Comparison of ENCODE assay signal across 18 cellular contexts in genomic region chr3:48679416-48680380, GRCh38. TPM values are rescaled to one million over a fixed set of nuclear protein-coding genes. Genes with fewer than 3 reads are reported as not detected.
DNase-seq lines count a peak whose midpoint lies in the region; ATAC-seq and TF ChIP-seq lines count a peak whose summit lies in the region.
"Had no signal": no experiment of that assay in that cellular context is flagged by ENCODE, and none has a peak within 500 bp of the region (broad histone marks: within the 10 kb centered on the region; RNA-seq: fewer than 3 reads in every experiment).

No MANE protein-coding gene starts in this region.

- DNase-seq in CD1c-positive myeloid dendritic cell (ENCODE audit: extremely low spot score) (peak; percentile 26), Karpas-422 (peak; percentile 67), foreskin fibroblast (no peak)
- no peak for DNase-seq in activated CD8-positive, alpha-beta T cell treated with anti-CD3 and anti-CD28 coated beads, Interleukin-2, amount 10 ng/mL, durations not matched to agents 7 days and 5 days
- no peak for DNase-seq in effector CD8-positive, alpha-beta T cell (lab: John Stamatoyannopoulos, UW)
- no peak for DNase-seq in activated effector memory CD4-positive, alpha-beta T cell treated with anti-CD3 and anti-CD28 coated beads, Interleukin-2, amount 50 U/mL, for 16 hours
- DNase-seq: activated CD4-positive, alpha-beta T cell treated with anti-CD3 and anti-CD28 coated beads for 36 hours; activated naive CD8-positive, alpha-beta T cell treated with anti-CD3 and anti-CD28 coated beads for 36 hours; brain microvascular endothelial cell; dorsolateral prefrontal cortex; heart left ventricle; HFFc6; NCI-H1417 treated with DMSO at 0.1 percent for 48 hours; NCI-H2171 treated with DMSO at 0.1 percent for 48 hours; NCI-H82; right cardiac atrium had no signal

- peaks cover 37% of the 10 kb centered on the region for H3K4me1 Mint-ChIP-seq in activated CD8-positive, alpha-beta T cell treated with anti-CD3 and anti-CD28 coated beads, Interleukin-2, amount 10 ng/mL, durations not matched to agents 7 days and 5 days (ENCODE audit: low read depth)

- POLR2A ChIA-PET in activated CD8-positive, alpha-beta T cell treated with anti-CD3 and anti-CD28 coated beads, Interleukin-2, amount 10 ng/mL, durations not matched to agents 7 days and 5 days (lab: Charles Lee): no interaction called here

- no peak overlapping the region for H3K9ac ChIP-seq in Karpas-422 (ENCODE audit: low read length)

- no peaks in the 10 kb centered on the region for H3K9me3 ChIP-seq in Karpas-422 (ENCODE audit: low read length)
- H3K9me3 ChIP-seq: esophagus muscularis mucosa, heart left ventricle had no signal

- peak overlapping the region; percentile 10 for H3K27ac Mint-ChIP-seq in activated CD8-positive, alpha-beta T cell treated with anti-CD3 and anti-CD28 coated beads, Interleukin-2, amount 10 ng/mL, durations not matched to agents 7 days and 5 days
- H3K27ac Mint-ChIP-seq: activated CD4-positive, alpha-beta T cell treated with anti-CD3 and anti-CD28 coated beads for 36 hours; HFFc6 had no signal

- H3K79me2 ChIP-seq in Karpas-422 (ENCODE audit: low read length): peaks cover 21% of the 10 kb centered on the region

- H3K36me3 ChIP-seq in Karpas-422 (ENCODE audit: insufficient read depth, low read length): peaks cover 26% of the 10 kb centered on the region

- no peaks in the 10 kb centered on the region for H3K27me3 ChIP-seq in Karpas-422 (ENCODE audit: low read length)
- H3K27me3 ChIP-seq: brain microvascular endothelial cell, dorsolateral prefrontal cortex, esophagus muscularis mucosa, heart left ventricle had no signal

- no peak overlapping the region for H3K27ac ChIP-seq in Karpas-422 (ENCODE audit: low read length)
- H3K27ac ChIP-seq: brain microvascular endothelial cell, esophagus muscularis mucosa, heart left ventricle had no signal

- CTCF ChIA-PET in activated CD8-positive, alpha-beta T cell treated with anti-CD3 and anti-CD28 coated beads, Interleukin-2, amount 10 ng/mL, durations not matched to agents 7 days and 5 days (lab: Charles Lee): no interaction called here

- H3K4me3 ChIP-seq in Karpas-422 (ENCODE audit: low read length) (no peak overlapping the region), foreskin fibroblast (ENCODE audit: low read depth in 1 of 2, low read length in 2 of 2) (no peak overlapping the region)
- H3K4me3 ChIP-seq: dorsolateral prefrontal cortex, esophagus muscularis mucosa, heart left ventricle had no signal

- no peak overlapping the region for H2AFZ ChIP-seq in Karpas-422 (ENCODE audit: low read length)

- H3K27me3 Mint-ChIP-seq in activated CD8-positive, alpha-beta T cell treated with anti-CD3 and anti-CD28 coated beads, Interleukin-2, amount 10 ng/mL, durations not matched to agents 7 days and 5 days (ENCODE audit: low read depth): no peaks in the 10 kb centered on the region
- H3K27me3 Mint-ChIP-seq: activated CD4-positive, alpha-beta T cell treated with anti-CD3 and anti-CD28 coated beads for 36 hours; activated naive CD8-positive, alpha-beta T cell treated with anti-CD3 and anti-CD28 coated beads for 36 hours had no signal

- no peak overlapping the region for H3K4me3 Mint-ChIP-seq in activated CD8-positive, alpha-beta T cell treated with anti-CD3 and anti-CD28 coated beads, Interleukin-2, amount 10 ng/mL, durations not matched to agents 7 days and 5 days
- H3K4me3 Mint-ChIP-seq: activated CD4-positive, alpha-beta T cell treated with anti-CD3 and anti-CD28 coated beads for 36 hours; activated naive CD8-positive, alpha-beta T cell treated with anti-CD3 and anti-CD28 coated beads for 36 hours; HFFc6; T-helper 2 cell treated with Interferon-gamma antibody and Interleukin-4, amounts not matched to agents 5 μg/mL and 100 μg/mL, for 36 hours had no signal

- H3K9me2 ChIP-seq in Karpas-422 (replicated peaks; ENCODE audit: insufficient read depth, low read length): no peaks in the 10 kb centered on the region

- no peak for TF ChIP-seq CTCF in foreskin fibroblast (IDR thresholded peaks at IDR 0.05; ENCODE audit: low read depth, low read length)

- peaks cover 21% of the 10 kb centered on the region for H3K4me1 ChIP-seq in Karpas-422 (ENCODE audit: low read length)

- H3K36me3 Mint-ChIP-seq in activated CD8-positive, alpha-beta T cell treated with anti-CD3 and anti-CD28 coated beads, Interleukin-2, amount 10 ng/mL, durations not matched to agents 7 days and 5 days (ENCODE audit: low read depth): peaks cover 56% of the 10 kb centered on the region

- no peaks in the 10 kb centered on the region for H4K20me1 ChIP-seq in Karpas-422 (ENCODE audit: insufficient read depth, low read depth, low read length)

- H3K9me3 Mint-ChIP-seq in activated CD8-positive, alpha-beta T cell treated with anti-CD3 and anti-CD28 coated beads, Interleukin-2, amount 10 ng/mL, durations not matched to agents 7 days and 5 days (ENCODE audit: insufficient read depth): no peaks in the 10 kb centered on the region
- H3K9me3 Mint-ChIP-seq: activated naive CD8-positive, alpha-beta T cell treated with anti-CD3 and anti-CD28 coated beads for 36 hours; HFFc6; T-helper 2 cell treated with Interferon-gamma antibody and Interleukin-4, amounts not matched to agents 5 μg/mL and 100 μg/mL, for 36 hours had no signal

- H3K4me2 ChIP-seq in Karpas-422 (ENCODE audit: low read depth, low read length, poor library complexity, severe bottlenecking): no peak overlapping the region

- no peak for ATAC-seq in activated CD8-positive, alpha-beta T cell treated with anti-CD3 and anti-CD28 coated beads, Interleukin-2, amount 10 ng/mL, durations not matched to agents 7 days and 5 days
- ATAC-seq: activated CD4-positive, alpha-beta T cell treated with anti-CD3 and anti-CD28 coated beads for 36 hours; heart left ventricle; right cardiac atrium had no signal

RNA-seq across cellular contexts. Expression of gene NCKIPSD, which starts 6.0 kb away (rescaled TPM):
- 25.5 and 36.1 TPM in 2 replicates for total RNA-seq in Karpas-422 (2014; rRNA removed; shearing (Covaris generic); ENCODE audit: low replicate concordance)
- total RNA-seq in activated CD8-positive, alpha-beta T cell treated with anti-CD3 and anti-CD28 coated beads, Interleukin-2, amount 10 ng/mL, durations not matched to agents 7 days and 5 days: 10 to 100 TPM; 56.5 to 57.1 TPM

RNA-seq across cellular contexts. Expression of gene CELSR3, which starts 17.0 kb away (rescaled TPM):
- 3.8 and 7.0 TPM in 2 replicates for total RNA-seq in Karpas-422 (2014; rRNA removed; shearing (Covaris generic); ENCODE audit: low replicate concordance)
- 10 to 100 TPM; 19.5 to 20.2 TPM for total RNA-seq in activated CD8-positive, alpha-beta T cell treated with anti-CD3 and anti-CD28 coated beads, Interleukin-2, amount 10 ng/mL, durations not matched to agents 7 days and 5 days

RNA-seq across cellular contexts. Expression of gene IP6K2, which starts 37.3 kb away (rescaled TPM):
- total RNA-seq in Karpas-422 (2014; rRNA removed; shearing (Covaris generic); ENCODE audit: low replicate concordance): 93.6 and 104 TPM in 2 replicates
- total RNA-seq in activated CD8-positive, alpha-beta T cell treated with anti-CD3 and anti-CD28 coated beads, Interleukin-2, amount 10 ng/mL, durations not matched to agents 7 days and 5 days: 10 to 100 TPM; 49.6 to 50.4 TPM

RNA-seq across cellular contexts. Expression of gene SLC26A6, which starts 44.4 kb away (rescaled TPM):
- 52.7 and 69.1 TPM in 2 replicates for total RNA-seq in Karpas-422 (2014; rRNA removed; shearing (Covaris generic); ENCODE audit: low replicate concordance)
- 10 to 100 TPM; 58.0 to 61.5 TPM for total RNA-seq in activated CD8-positive, alpha-beta T cell treated with anti-CD3 and anti-CD28 coated beads, Interleukin-2, amount 10 ng/mL, durations not matched to agents 7 days and 5 days

RNA-seq across cellular contexts. Expression of gene TMEM89, which starts 58.1 kb away (rescaled TPM):
- not detected in 2 replicates for total RNA-seq in Karpas-422 (2014; rRNA removed; shearing (Covaris generic); ENCODE audit: low replicate concordance)
- under 1 TPM in 1 of 2 experiments, not detected in 1; 0.39 TPM for total RNA-seq in activated CD8-positive, alpha-beta T cell treated with anti-CD3 and anti-CD28 coated beads, Interleukin-2, amount 10 ng/mL, durations not matched to agents 7 days and 5 days
- total RNA-seq: activated naive CD8-positive, alpha-beta T cell treated with anti-CD3 and anti-CD28 coated beads for 36 hours; dorsolateral prefrontal cortex; esophagus muscularis mucosa; heart left ventricle; right cardiac atrium had no signal

Comparison
In these comparisons a context has a peak if more than half of its experiments do, and no peak if none do; other contexts are left out.
1. DNase-seq: peak in CD1c-positive myeloid dendritic cell (single experiment) and Karpas-422 (single experiment); none in activated CD8-positive, alpha-beta T cell treated with anti-CD3 and anti-CD28 coated beads, Interleukin-2, amount 10 ng/mL, durations not matched to agents 7 days and 5 days (single experiment), foreskin fibroblast (0 of 2), effector CD8-positive, alpha-beta T cell (single experiment) and activated effector memory CD4-positive, alpha-beta T cell treated with anti-CD3 and anti-CD28 coated beads, Interleukin-2, amount 50 U/mL, for 16 hours (single experiment).